ENCODE assay signal across 8 cellular contexts in genomic region chr17:7922499-7923289, GRCh38. TPM values are rescaled to one million over a fixed set of nuclear protein-coding genes. Genes with fewer than 3 reads are reported as not detected.
DNase-seq lines count a peak whose midpoint lies in the region; ATAC-seq and TF ChIP-seq lines count a peak whose summit lies in the region.

No MANE protein-coding gene starts in this region.

- TF ChIP-seq CTCF in coronary artery (IDR thresholded peaks at IDR 0.05) (no peak), left lung (IDR thresholded peaks at IDR 0.05) (no peak)

- peak; percentile 51 for DNase-seq in DMS153 (lab: John Stamatoyannopoulos, UW)
- no peak for DNase-seq in DMS153 treated with DMSO at 0.1 percent for 48 hours (lab: John Stamatoyannopoulos, UW; ENCODE audit: unreplicated experiment)
- DNase-seq in activated CD4-positive, alpha-beta T cell treated with anti-CD3 and anti-CD28 coated beads, Interleukin-2, amount 50 U/mL, for 24 hours (ENCODE audit: low read depth in 1 of 2, low spot score in 1 of 2) = peak; percentile 56 to 77
- peak; percentile 85 for DNase-seq in coronary artery (ENCODE audit: low spot score)
- peak; percentile 87 to 96 for DNase-seq in left lung
- DNase-seq in stimulated activated CD4-positive, alpha-beta T cell treated with anti-CD3 and anti-CD28 coated beads, Interleukin-1b, Interleukin-23, amount 100 ng/mL, for 4 hours (ENCODE audit: low read depth in 2 of 2) = peak; percentile 70 to 78

- peaks cover 9 to 16% of the 10 kb centered on the region in 2 donors for H3K4me1 ChIP-seq in left lung

- H3K27ac ChIP-seq in coronary artery (peak overlapping the region; percentile 50 to 77), left lung (peak overlapping the region; percentile 55 to 73)

- H3K9me3 ChIP-seq in left lung = no peaks in the 10 kb centered on the region

- H3K4me3 ChIP-seq in coronary artery = peak overlapping the region; percentile 82
- H3K4me3 ChIP-seq in left lung = peak overlapping the region; percentile 27 to 43

- H3K36me3 ChIP-seq in left lung = no peaks in the 10 kb centered on the region

- intact Hi-C loops in left lung (cut with DNase I) = no loop called here

- ATAC-seq in left lung (peak; percentile 99), GM21528 (IDR thresholded peaks at IDR 0.05; ENCODE audit: low FRiP score, unreplicated experiment) (no peak), GM21515 (IDR thresholded peaks at IDR 0.05; ENCODE audit: unreplicated experiment) (no peak)

- no peaks in the 10 kb centered on the region for H3K27me3 ChIP-seq in left lung

RNA-seq across cellular contexts. Expression of gene RNF227, which starts 6.6 kb away (rescaled TPM):
- 1 to 10 TPM; 4.5 to 5.1 TPM for total RNA-seq in left lung

RNA-seq across cellular contexts. Expression of gene KCNAB3, which starts 7.0 kb away (rescaled TPM):
- 1 to 10 TPM; 2.5 to 3.5 TPM for total RNA-seq in left lung

RNA-seq across cellular contexts. Expression of gene TRAPPC1, which starts 9.1 kb away (rescaled TPM):
- total RNA-seq in left lung = 100 to 1,000 TPM; 141 to 181 TPM

RNA-seq across cellular contexts. Expression of gene CNTROB, which starts 9.3 kb away (rescaled TPM):
- 10 to 100 TPM; 38.2 to 50.1 TPM for total RNA-seq in left lung

RNA-seq across cellular contexts. Expression of gene CHD3, which starts 34.1 kb away (rescaled TPM):
- total RNA-seq in left lung = 100 to 1,000 TPM in 1 of 2 donors, 10 to 100 TPM in 1; 95.3 to 118 TPM
